Comparison of ENCODE assay signal across 1 cellular context in the genomic region with DNA sequence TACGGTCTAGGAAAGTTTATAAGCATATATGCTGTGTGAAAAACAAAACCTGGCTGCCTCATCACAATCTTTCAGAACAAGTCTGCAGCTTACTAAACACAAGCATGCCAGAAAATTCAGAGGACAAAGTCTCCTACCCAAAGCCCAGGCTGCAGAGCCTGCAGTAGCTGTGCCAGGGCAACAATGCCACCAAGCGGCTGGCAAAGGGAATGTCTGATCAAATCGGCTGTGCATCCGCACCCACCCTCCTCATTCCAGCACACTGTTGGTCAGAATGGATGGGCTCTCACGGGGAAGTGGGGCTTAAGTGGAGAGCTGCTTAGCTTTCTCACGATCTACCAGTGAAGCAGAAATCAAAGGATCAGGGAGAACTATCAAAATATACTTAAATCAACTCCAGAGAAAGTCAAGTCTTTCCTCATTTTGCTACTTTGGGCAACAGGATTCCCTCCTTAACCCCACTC.
TF ChIP-seq lines count a peak whose summit lies in the region.

No MANE protein-coding gene starts in this region.

TF ChIP-seq in GM23338, 12 proteins besides CTCF, POLR2A, EP300 and RAD21 (continued from another document):
- TF ChIP-seq, protein P1, sequence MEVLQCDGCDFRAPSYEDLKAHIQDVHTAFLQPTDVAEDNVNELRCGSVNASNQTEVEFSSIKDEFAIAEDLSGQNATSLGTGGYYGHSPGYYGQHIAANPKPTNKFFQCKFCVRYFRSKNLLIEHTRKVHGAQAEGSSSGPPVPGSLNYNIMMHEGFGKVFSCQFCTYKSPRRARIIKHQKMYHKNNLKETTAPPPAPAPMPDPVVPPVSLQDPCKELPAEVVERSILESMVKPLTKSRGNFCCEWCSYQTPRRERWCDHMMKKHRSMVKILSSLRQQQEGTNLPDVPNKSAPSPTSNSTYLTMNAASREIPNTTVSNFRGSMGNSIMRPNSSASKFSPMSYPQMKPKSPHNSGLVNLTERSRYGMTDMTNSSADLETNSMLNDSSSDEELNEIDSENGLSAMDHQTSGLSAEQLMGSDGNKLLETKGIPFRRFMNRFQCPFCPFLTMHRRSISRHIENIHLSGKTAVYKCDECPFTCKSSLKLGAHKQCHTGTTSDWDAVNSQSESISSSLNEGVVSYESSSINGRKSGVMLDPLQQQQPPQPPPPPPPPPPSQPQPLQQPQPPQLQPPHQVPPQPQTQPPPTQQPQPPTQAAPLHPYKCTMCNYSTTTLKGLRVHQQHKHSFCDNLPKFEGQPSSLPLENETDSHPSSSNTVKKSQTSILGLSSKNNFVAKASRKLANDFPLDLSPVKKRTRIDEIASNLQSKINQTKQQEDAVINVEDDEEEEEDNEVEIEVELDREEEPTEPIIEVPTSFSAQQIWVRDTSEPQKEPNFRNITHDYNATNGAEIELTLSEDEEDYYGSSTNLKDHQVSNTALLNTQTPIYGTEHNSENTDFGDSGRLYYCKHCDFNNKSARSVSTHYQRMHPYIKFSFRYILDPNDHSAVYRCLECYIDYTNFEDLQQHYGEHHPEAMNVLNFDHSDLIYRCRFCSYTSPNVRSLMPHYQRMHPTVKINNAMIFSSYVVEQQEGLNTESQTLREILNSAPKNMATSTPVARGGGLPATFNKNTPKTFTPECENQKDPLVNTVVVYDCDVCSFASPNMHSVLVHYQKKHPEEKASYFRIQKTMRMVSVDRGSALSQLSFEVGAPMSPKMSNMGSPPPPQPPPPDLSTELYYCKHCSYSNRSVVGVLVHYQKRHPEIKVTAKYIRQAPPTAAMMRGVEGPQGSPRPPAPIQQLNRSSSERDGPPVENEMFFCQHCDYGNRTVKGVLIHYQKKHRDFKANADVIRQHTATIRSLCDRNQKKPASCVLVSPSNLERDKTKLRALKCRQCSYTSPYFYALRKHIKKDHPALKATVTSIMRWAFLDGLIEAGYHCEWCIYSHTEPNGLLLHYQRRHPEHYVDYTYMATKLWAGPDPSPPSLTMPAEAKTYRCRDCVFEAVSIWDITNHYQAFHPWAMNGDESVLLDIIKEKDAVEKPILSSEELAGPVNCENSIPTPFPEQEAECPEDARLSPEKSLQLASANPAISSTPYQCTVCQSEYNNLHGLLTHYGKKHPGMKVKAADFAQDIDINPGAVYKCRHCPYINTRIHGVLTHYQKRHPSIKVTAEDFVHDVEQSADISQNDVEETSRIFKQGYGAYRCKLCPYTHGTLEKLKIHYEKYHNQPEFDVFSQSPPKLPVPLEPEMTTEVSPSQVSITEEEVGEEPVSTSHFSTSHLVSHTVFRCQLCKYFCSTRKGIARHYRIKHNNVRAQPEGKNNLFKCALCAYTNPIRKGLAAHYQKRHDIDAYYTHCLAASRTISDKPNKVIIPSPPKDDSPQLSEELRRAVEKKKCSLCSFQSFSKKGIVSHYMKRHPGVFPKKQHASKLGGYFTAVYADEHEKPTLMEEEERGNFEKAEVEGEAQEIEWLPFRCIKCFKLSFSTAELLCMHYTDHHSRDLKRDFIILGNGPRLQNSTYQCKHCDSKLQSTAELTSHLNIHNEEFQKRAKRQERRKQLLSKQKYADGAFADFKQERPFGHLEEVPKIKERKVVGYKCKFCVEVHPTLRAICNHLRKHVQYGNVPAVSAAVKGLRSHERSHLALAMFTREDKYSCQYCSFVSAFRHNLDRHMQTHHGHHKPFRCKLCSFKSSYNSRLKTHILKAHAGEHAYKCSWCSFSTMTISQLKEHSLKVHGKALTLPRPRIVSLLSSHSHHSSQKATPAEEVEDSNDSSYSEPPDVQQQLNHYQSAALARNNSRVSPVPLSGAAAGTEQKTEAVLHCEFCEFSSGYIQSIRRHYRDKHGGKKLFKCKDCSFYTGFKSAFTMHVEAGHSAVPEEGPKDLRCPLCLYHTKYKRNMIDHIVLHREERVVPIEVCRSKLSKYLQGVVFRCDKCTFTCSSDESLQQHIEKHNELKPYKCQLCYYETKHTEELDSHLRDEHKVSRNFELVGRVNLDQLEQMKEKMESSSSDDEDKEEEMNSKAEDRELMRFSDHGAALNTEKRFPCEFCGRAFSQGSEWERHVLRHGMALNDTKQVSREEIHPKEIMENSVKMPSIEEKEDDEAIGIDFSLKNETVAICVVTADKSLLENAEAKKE (CRISPR knock-in tag; IDR thresholded peaks at IDR 0.05): no peak
- no peak for TF ChIP-seq EZH2 (IDR thresholded peaks at IDR 0.05; ENCODE audit: low read depth, unreplicated experiment)
- TF ChIP-seq STAT1 (IDR thresholded peaks at IDR 0.05; ENCODE audit: unreplicated experiment): no peak
- no peak for TF ChIP-seq JUNB (IDR thresholded peaks at IDR 0.05; ENCODE audit: unreplicated experiment)
- TF ChIP-seq POLR2AphosphoS5 (IDR thresholded peaks at IDR 0.05; ENCODE audit: low read depth): no peak
- TF ChIP-seq EZH2phosphoT487 (IDR thresholded peaks at IDR 0.05; ENCODE audit: unreplicated experiment): no peak
- no peak for TF ChIP-seq ZNF331 (CRISPR knock-in tag; IDR thresholded peaks at IDR 0.05; ENCODE audit: low read depth)
